In genomic region chr9:125239631-125240597, GRCh38 we compare ENCODE assay signal across 8 cellular contexts. TPM values are rescaled to one million over a fixed set of nuclear protein-coding genes. Genes with fewer than 3 reads are reported as not detected.
DNase-seq lines count a peak whose midpoint lies in the region; ATAC-seq and TF ChIP-seq lines count a peak whose summit lies in the region.

No MANE protein-coding gene starts in this region.

- ATAC-seq in HG03520 (IDR thresholded peaks at IDR 0.05; ENCODE audit: unreplicated experiment) (no peak), HG03460 (IDR thresholded peaks at IDR 0.05; ENCODE audit: unreplicated experiment) (no peak)

- no peaks in the 10 kb centered on the region for H3K9me3 ChIP-seq in BLaER1 treated with 17β-estradiol and CSF1 and Interleukin-3, amounts not matched to agents 10 nM and 100 nM (replicated peaks in 1 of 11)
- H3K9me3 ChIP-seq in NT2/D1 (ENCODE audit: insufficient read depth, low read length) (no peaks in the 10 kb centered on the region), endodermal cell (ENCODE audit: control insufficient read depth, low read length) (no peaks in the 10 kb centered on the region), neural progenitor cell (ENCODE audit: low read depth) (no peaks in the 10 kb centered on the region)

- peaks cover 56 to 59% (median 58%) of the 10 kb centered on the region in 11 experiments for H3K36me3 ChIP-seq in BLaER1 treated with 17β-estradiol and CSF1 and Interleukin-3, amounts not matched to agents 10 nM and 100 nM
- H3K36me3 ChIP-seq in NT2/D1 (ENCODE audit: insufficient read depth, insufficient read length, low read length), result peaks cover 59% of the 10 kb centered on the region
- H3K36me3 ChIP-seq in endodermal cell (ENCODE audit: control insufficient read depth, insufficient read depth, low read length), result peaks cover 59% of the 10 kb centered on the region
- peaks cover 32% of the 10 kb centered on the region for H3K36me3 ChIP-seq in neural progenitor cell

- H3K9ac ChIP-seq in BLaER1 treated with 17β-estradiol and CSF1 and Interleukin-3, amounts not matched to agents 10 nM and 100 nM, result peak overlapping the region; percentile 93 to 99 (median 97)
- H3K9ac ChIP-seq in NT2/D1 (ENCODE audit: insufficient read length, low read depth) (peak overlapping the region; percentile 96), endodermal cell (ENCODE audit: extremely low read depth, low read length, poor library complexity, severe bottlenecking) (peak overlapping the region; percentile 99), neural progenitor cell (peak overlapping the region; percentile 100)

- no peaks in the 10 kb centered on the region for H3K27me3 Mint-ChIP-seq in endodermal cell (ENCODE audit: insufficient read depth)
- H3K27me3 Mint-ChIP-seq in neural progenitor cell (ENCODE audit: insufficient read depth, low read depth), result peaks cover 11% of the 10 kb centered on the region

- 52 to 73% methylated on average over 3 to 8 of the region's 8 CpGs for WGBS in endodermal cell (ENCODE audit: insufficient coverage in 1 of 2, insufficient read length in 1 of 2), 2 experiments

- H3K4me3 Mint-ChIP-seq in endodermal cell, result peak overlapping the region; percentile 95
- peak overlapping the region; percentile 98 for H3K4me3 Mint-ChIP-seq in neural progenitor cell

- no peak for DNase-seq in NT2/D1 (ENCODE audit: low read depth, low spot score)
- DNase-seq in endodermal cell, result no peak
- DNase-seq in neural progenitor cell (ENCODE audit: low spot score), result no peak
- DNase-seq in mesenteric fat pad (ENCODE audit: low spot score), result no peak
- DNase-seq in DMS79 (lab: John Stamatoyannopoulos, UW), result no peak

- no peaks in the 10 kb centered on the region for H3K27me3 ChIP-seq in BLaER1 treated with 17β-estradiol and CSF1 and Interleukin-3, amounts not matched to agents 10 nM and 100 nM
- H3K27me3 ChIP-seq in NT2/D1 (ENCODE audit: insufficient read depth, insufficient read length) (no peaks in the 10 kb centered on the region), endodermal cell (ENCODE audit: control insufficient read depth, insufficient read depth, low read length, poor library complexity, severe bottlenecking) (no peaks in the 10 kb centered on the region), neural progenitor cell (no peaks in the 10 kb centered on the region)

- H3K27ac Mint-ChIP-seq in endodermal cell (peak overlapping the region; percentile 99), neural progenitor cell (peak overlapping the region; percentile 74)

- peaks cover 47 to 62% (median 56%) of the 10 kb centered on the region in 10 experiments for H3K4me1 ChIP-seq in BLaER1 treated with 17β-estradiol and CSF1 and Interleukin-3, amounts not matched to agents 10 nM and 100 nM
- H3K4me1 ChIP-seq in NT2/D1 (ENCODE audit: insufficient read depth, insufficient read length) (peaks cover under 1% of the 10 kb centered on the region), endodermal cell (ENCODE audit: control insufficient read depth, insufficient read depth, low read length) (no peaks in the 10 kb centered on the region), neural progenitor cell (peaks cover 28% of the 10 kb centered on the region)

- peaks cover 48% of the 10 kb centered on the region for H3K4me1 Mint-ChIP-seq in endodermal cell
- H3K4me1 Mint-ChIP-seq in neural progenitor cell, result peaks cover 43% of the 10 kb centered on the region

- H3K9me3 Mint-ChIP-seq in endodermal cell (no peaks in the 10 kb centered on the region), neural progenitor cell (no peaks in the 10 kb centered on the region)

- H3K36me3 Mint-ChIP-seq in endodermal cell (ENCODE audit: low read depth) (peaks cover 62% of the 10 kb centered on the region), neural progenitor cell (peaks cover 51% of the 10 kb centered on the region)

- peaks cover 66% of the 10 kb centered on the region for H3K79me2 ChIP-seq in neural progenitor cell (ENCODE audit: low read depth)

- no peak for TF ChIP-seq CTCF in endodermal cell (conservative IDR thresholded peaks at IDR 0.05)
- no peak for TF ChIP-seq CTCF in neural progenitor cell (IDR thresholded peaks at IDR 0.05)

- peaks cover 50% of the 10 kb centered on the region for H3F3A ChIP-seq in neural progenitor cell (ENCODE audit: low read depth)

- H4K20me1 ChIP-seq in BLaER1 treated with 17β-estradiol and CSF1 and Interleukin-3, amounts not matched to agents 10 nM and 100 nM, result peaks cover 60 to 62% (median 61%) of the 10 kb centered on the region in 11 experiments
- H4K20me1 ChIP-seq in neural progenitor cell (ENCODE audit: low read depth), result peaks cover 59% of the 10 kb centered on the region

- no peak overlapping the region for H2AFZ ChIP-seq in neural progenitor cell (replicated peaks)

- peak overlapping the region; percentile 86 to 99 (median 94); a peak in 21 of 22 replicates for H3K27ac ChIP-seq in BLaER1 treated with 17β-estradiol and CSF1 and Interleukin-3, amounts not matched to agents 10 nM and 100 nM
- H3K27ac ChIP-seq in endodermal cell (ENCODE audit: low read depth, low read length), result no peak overlapping the region
- no peak overlapping the region for H3K27ac ChIP-seq in neural progenitor cell

- peak overlapping the region; percentile 79 to 98 (median 90) for H3K4me2 ChIP-seq in BLaER1 treated with 17β-estradiol and CSF1 and Interleukin-3, amounts not matched to agents 10 nM and 100 nM
- peak overlapping the region; percentile 92 for H3K4me2 ChIP-seq in neural progenitor cell

- peak overlapping the region; percentile 79 to 99 (median 90) for H3K4me3 ChIP-seq in BLaER1 treated with 17β-estradiol and CSF1 and Interleukin-3, amounts not matched to agents 10 nM and 100 nM
- H3K4me3 ChIP-seq in NT2/D1 (ENCODE audit: insufficient read length, low read depth) (peak overlapping the region; percentile 100), endodermal cell (ENCODE audit: low read length) (peak overlapping the region; percentile 99), neural progenitor cell (peak overlapping the region; percentile 87)

RNA-seq across cellular contexts. Expression of gene HSPA5, which starts 1.2 kb away (rescaled TPM):
- total RNA-seq in endodermal cell (100 to 1,000 TPM; 245 to 487 TPM), neural progenitor cell (ENCODE audit: low replicate concordance) (39.1 and 44.2 TPM in 2 replicates), mesenteric fat pad (286 TPM)
- polyA plus RNA-seq in endodermal cell (2013, experiment 1 of 2), result 252 TPM
- polyA plus RNA-seq in endodermal cell (2013, experiment 2 of 2), result 282 TPM

RNA-seq across cellular contexts. Expression of gene GAPVD1, which starts 21.7 kb away (rescaled TPM):
- total RNA-seq in endodermal cell (10 to 100 TPM; 44.4 to 48.4 TPM), neural progenitor cell (ENCODE audit: low replicate concordance) (33.1 and 43.5 TPM in 2 replicates), mesenteric fat pad (66.8 TPM)
- polyA plus RNA-seq in endodermal cell (2013, experiment 1 of 2), result 20.2 TPM
- 24.2 TPM for polyA plus RNA-seq in endodermal cell (2013, experiment 2 of 2)

RNA-seq across cellular contexts. Expression of gene RABEPK, which starts 39.6 kb away (rescaled TPM):
- 10 to 100 TPM; 19.3 to 19.7 TPM for total RNA-seq in endodermal cell
- 19.6 TPM for polyA plus RNA-seq in endodermal cell (2013, experiment 1 of 2)
- 18.7 TPM for polyA plus RNA-seq in endodermal cell (2013, experiment 2 of 2)
- total RNA-seq in neural progenitor cell (ENCODE audit: low replicate concordance), result 7.8 and 12.4 TPM in 2 replicates
- total RNA-seq in mesenteric fat pad, result 19.8 TPM

RNA-seq across cellular contexts. Expression of gene PPP6C, which starts 50.3 kb away (rescaled TPM):
- total RNA-seq in endodermal cell (10 to 100 TPM; 38.2 to 49.6 TPM), neural progenitor cell (ENCODE audit: low replicate concordance) (41.7 and 61.7 TPM in 2 replicates), mesenteric fat pad (52.7 TPM)
- polyA plus RNA-seq in endodermal cell (2013, experiment 1 of 2), result 31.8 TPM
- 29.4 TPM for polyA plus RNA-seq in endodermal cell (2013, experiment 2 of 2)

Comparison
In these comparisons a context has a peak if more than half of its experiments do, and no peak if none do; other contexts are left out.
1. H3K27ac ChIP-seq: peak in BLaER1 treated with 17β-estradiol and CSF1 and Interleukin-3, amounts not matched to agents 10 nM and 100 nM (11 of 11); none in endodermal cell (single experiment) and neural progenitor cell (single experiment).
2. Peak in every context shown above with its lines, with median percentiles within 50 percentile points of each other: H3K4me3 ChIP-seq and H3K9ac ChIP-seq.